ENCODE assay signal across 12 cellular contexts in genomic region chr6:42618686-42619085, GRCh38. TPM values are rescaled to one million over a fixed set of nuclear protein-coding genes. Genes with fewer than 3 reads are reported as not detected.
DNase-seq lines count a peak whose midpoint lies in the region; ATAC-seq and TF ChIP-seq lines count a peak whose summit lies in the region.
"Had no signal": no experiment of that assay in that cellular context is flagged by ENCODE, and none has a peak within 500 bp of the region (broad histone marks: within the 10 kb centered on the region; RNA-seq: fewer than 3 reads in every experiment).

No MANE protein-coding gene starts in this region.

- no peak for TF ChIP-seq RAD21 in SK-N-SH (IDR thresholded peaks at IDR 0.05; ENCODE audit: low read length)

- TF ChIP-seq CTCF in SK-N-SH (IDR thresholded peaks at IDR 0.05) (no peak), fibroblast of lung (conservative IDR thresholded peaks at IDR 0.05 in 1 of 2, IDR thresholded peaks at IDR 0.05 in 1 of 2; ENCODE audit: low read depth in 1 of 2, low read length in 2 of 2) (no peak)

- no peak overlapping the region for H2BK120ac ChIP-seq in trophoblast cell (ENCODE audit: insufficient read depth, low read length, poor library complexity)

- H3K79me2 ChIP-seq in SK-N-SH (ENCODE audit: insufficient read depth) (peaks cover 4% of the 10 kb centered on the region; the same call in 1 of the 2 replicates), fibroblast of lung (ENCODE audit: control insufficient read depth, insufficient read depth, low read length) (no peaks in the 10 kb centered on the region), trophoblast cell (ENCODE audit: control insufficient read depth, insufficient read depth, low read length, poor library complexity) (no peaks in the 10 kb centered on the region)

- H3K27me3 ChIP-seq in SK-N-SH (ENCODE audit: insufficient read depth), result no peaks in the 10 kb centered on the region
- no peaks in the 10 kb centered on the region for H3K27me3 ChIP-seq in fibroblast of lung (ENCODE audit: control insufficient read depth, insufficient read depth, low read length)
- no peaks in the 10 kb centered on the region for H3K27me3 ChIP-seq in trophoblast cell (ENCODE audit: insufficient read depth, low read length)
- H3K27me3 ChIP-seq: upper lobe of right lung had no signal

- H4K8ac ChIP-seq in trophoblast cell (ENCODE audit: low read depth, low read length), result no peak overlapping the region

- 78% methylated on average over 5 of the region's 5 CpGs for WGBS in SK-N-SH (ENCODE audit: low lambda C conversion rate)
- no CpG with 5 or more reads among the region's 5 CpGs for WGBS in trophoblast cell (ENCODE audit: extremely low coverage, insufficient coverage, insufficient read length)

- no peak overlapping the region for H4K12ac ChIP-seq in trophoblast cell (ENCODE audit: low read depth, low read length)

- no peak overlapping the region for H3K18ac ChIP-seq in trophoblast cell (ENCODE audit: low read length)

- no peak overlapping the region for H3K4me2 ChIP-seq in SK-N-SH
- no peak overlapping the region for H3K4me2 ChIP-seq in fibroblast of lung (ENCODE audit: extremely low read depth, insufficient read depth, low read length)
- H3K4me2 ChIP-seq in trophoblast cell (ENCODE audit: low read length), result no peak overlapping the region

- no peak overlapping the region for H3K4ac ChIP-seq in trophoblast cell (ENCODE audit: low read depth, low read length)

- H3K14ac ChIP-seq in trophoblast cell (ENCODE audit: low read length), result no peak overlapping the region

- H4K20me1 ChIP-seq in SK-N-SH (ENCODE audit: insufficient read depth) (no peaks in the 10 kb centered on the region), fibroblast of lung (ENCODE audit: control insufficient read depth, extremely low read depth, insufficient read depth, low read length) (no peaks in the 10 kb centered on the region)

- peak overlapping the region; percentile 10 for H3K23ac ChIP-seq in trophoblast cell (ENCODE audit: low read length)

- H3K4me3 ChIP-seq in SK-N-SH (ENCODE audit: low read depth in 2 of 2, low read length in 1 of 2) (no peak overlapping the region), fibroblast of lung (replicated peaks in 1 of 4; ENCODE audit: control extremely low read depth in 1 of 4, insufficient read depth in 1 of 4, low read depth in 3 of 4, low read length in 4 of 4) (no peak overlapping the region), trophoblast cell (ENCODE audit: low read depth, low read length) (no peak overlapping the region)
- H3K4me3 ChIP-seq: upper lobe of right lung had no signal

- H2BK12ac ChIP-seq in trophoblast cell (ENCODE audit: low read length), result no peak overlapping the region

- H2AFZ ChIP-seq in SK-N-SH (ENCODE audit: low read depth) (no peak overlapping the region), fibroblast of lung (ENCODE audit: low read length) (no peak overlapping the region), trophoblast cell (ENCODE audit: insufficient read depth, low read length, poor library complexity) (no peak overlapping the region)

- CTCF ChIA-PET in SK-N-SH (lab: Yijun Ruan, JAX), result interaction anchor here (1.2 kb wide), 1 partner anchor 11 kb away, joined by 3 read pairs; no protein-coding TSS in a partner anchor

- peaks cover 38 to 62% of the 10 kb centered on the region in 2 experiments for H3K36me3 ChIP-seq in SK-N-SH (replicated peaks in 1 of 2; ENCODE audit: control insufficient read depth in 1 of 2, insufficient read depth in 2 of 2, low read length in 1 of 2)
- H3K36me3 ChIP-seq in fibroblast of lung (ENCODE audit: control insufficient read depth, insufficient read depth, low read length), result no peaks in the 10 kb centered on the region
- peaks cover 10 to 12% of the 10 kb centered on the region in 2 experiments for H3K36me3 ChIP-seq in trophoblast cell (ENCODE audit: control insufficient read depth in 1 of 2, insufficient read depth in 2 of 2, low read length in 2 of 2)

- H3F3A ChIP-seq in SK-N-SH (replicated peaks; ENCODE audit: insufficient read depth), result no peaks in the 10 kb centered on the region

- no peak overlapping the region for H2AK5ac ChIP-seq in trophoblast cell (ENCODE audit: low read length)

- no peak for TF ChIP-seq EP300 in SK-N-SH (IDR thresholded peaks at IDR 0.05; ENCODE audit: borderline replicate concordance in 1 of 2, low read depth in 1 of 2, low read length in 1 of 2)

- H2BK5ac ChIP-seq in trophoblast cell (ENCODE audit: low read depth, low read length, poor library complexity), result no peak overlapping the region

- POLR2A ChIA-PET in SK-N-SH (lab: Yijun Ruan, JAX), result no interaction called here

- H3K9ac ChIP-seq in SK-N-SH (no peak overlapping the region), fibroblast of lung (ENCODE audit: insufficient read depth, low read length) (no peak overlapping the region), trophoblast cell (ENCODE audit: low read length) (no peak overlapping the region)

- H3K27ac ChIP-seq in SK-N-SH (ENCODE audit: low read depth in 2 of 2, low read length in 1 of 2) (no peak overlapping the region), fibroblast of lung (ENCODE audit: insufficient read depth, low read length) (peak overlapping the region; percentile 42), trophoblast cell (ENCODE audit: low read depth, low read length) (no peak overlapping the region)
- H3K27ac ChIP-seq: upper lobe of right lung had no signal

- H3K9me3 ChIP-seq in SK-N-SH (no peaks in the 10 kb centered on the region), fibroblast of lung (ENCODE audit: control insufficient read depth, insufficient read depth, low read depth, low read length) (no peaks in the 10 kb centered on the region), trophoblast cell (ENCODE audit: insufficient read depth, low read depth, low read length) (no peaks in the 10 kb centered on the region)
- H3K9me3 ChIP-seq: upper lobe of right lung had no signal

- H3K79me1 ChIP-seq in trophoblast cell (ENCODE audit: low read length), result no peaks in the 10 kb centered on the region

- DNase-seq in SK-N-SH (no peak), LHCN-M2 (ENCODE audit: low read depth) (peak; percentile 54), fibroblast of lung (ENCODE audit: low read depth in 2 of 2) (peak; percentile 57 to 79), trophoblast cell (peak in 1 of 2 donors; percentile 10), COLO829 (ENCODE audit: low spot score) (no peak)
- DNase-seq in activated naive CD4-positive, alpha-beta T cell treated with Interleukin-2 at 50 U/mL for 16 hours, result no peak
- DNase-seq: GOT3; NCI-H2107; stimulated activated CD4-positive, alpha-beta T cell treated with anti-CD3 and anti-CD28 coated beads, Interleukin-15, amount 100 ng/mL, for 24 hours; upper lobe of right lung had no signal

- ATAC-seq in SK-N-SH treated with all-trans-retinoic acid at 6 μM for 48 hours (no peak), HG02759 (IDR thresholded peaks at IDR 0.05; ENCODE audit: unreplicated experiment) (no peak)
- ATAC-seq: upper lobe of right lung had no signal

- no peaks in the 10 kb centered on the region for H3K9me2 ChIP-seq in SK-N-SH

- H3K4me1 ChIP-seq in SK-N-SH (ENCODE audit: control insufficient read depth in 1 of 2, insufficient read depth in 2 of 2, low read depth in 1 of 2, low read length in 1 of 2), result no peaks in the 10 kb centered on the region
- no peaks in the 10 kb centered on the region for H3K4me1 ChIP-seq in fibroblast of lung (ENCODE audit: control insufficient read depth, extremely low read depth, insufficient read depth, low read length)
- H3K4me1 ChIP-seq in trophoblast cell (ENCODE audit: control insufficient read depth in 1 of 2, insufficient read depth in 2 of 2, low read length in 2 of 2), result no peaks in the 10 kb centered on the region
- H3K4me1 ChIP-seq: upper lobe of right lung had no signal

- H4K91ac ChIP-seq in trophoblast cell (ENCODE audit: low read depth, low read length), result no peak overlapping the region

TF ChIP-seq in SK-N-SH, 30 proteins besides CTCF, POLR2A, EP300 and RAD21:
- TF ChIP-seq TCF12 (IDR thresholded peaks at IDR 0.05), result peak; percentile 41; the same call in 1 of the 2 replicates
- no peak for TF ChIP-seq TAF1 (IDR thresholded peaks at IDR 0.05; ENCODE audit: borderline replicate concordance, low read depth, low read length)

TF ChIP-seq in SK-N-SH treated with all-trans-retinoic acid at 6 μM for 48 hours, 23 proteins besides CTCF, POLR2A, EP300 and RAD21 (continues in another document):
- TF ChIP-seq ZNF70 (CRISPR knock-in tag; IDR thresholded peaks at IDR 0.05) (no peak), ZFP3 (CRISPR knock-in tag; IDR thresholded peaks at IDR 0.05) (no peak), TSHZ2 (CRISPR knock-in tag; IDR thresholded peaks at IDR 0.05) (no peak)

RNA-seq across cellular contexts. Expression of gene UBR2, which starts 54.9 kb away (rescaled TPM):
- 5.2 and 7.2 TPM in 2 replicates for polyA plus RNA-seq in SK-N-SH (2012; rRNA removed)
- 5.5 and 5.6 TPM in 2 replicates for polyA plus RNA-seq in SK-N-SH (2012; cell fraction: cytosol; rRNA removed)
- 11.6 and 19.9 TPM in 2 replicates for polyA plus RNA-seq in SK-N-SH (2012; cell fraction: nucleus; rRNA removed)
- total RNA-seq in LHCN-M2 (2014; rRNA removed), result 16.8 and 19.2 TPM in 2 replicates
- polyA plus RNA-seq in LHCN-M2 (2012), result 4.7 TPM
- 28.5 and 34.7 TPM in 2 replicates for total RNA-seq in fibroblast of lung
- polyA plus RNA-seq in fibroblast of lung, result 14.4 and 17.9 TPM in 2 replicates
- 8.5 and 9.7 TPM in 2 replicates for polyA plus RNA-seq in fibroblast of lung (2012)
- polyA minus RNA-seq in fibroblast of lung (ENCODE audit: low replicate concordance), result 4.0 TPM in 2 replicates
- 8.4 and 8.5 TPM in 2 replicates for polyA plus RNA-seq in trophoblast cell (2013)

Comparison
In these comparisons a context has a peak if more than half of its experiments do, and no peak if none do; other contexts are left out.
1. DNase-seq: peak in LHCN-M2 (single experiment) and fibroblast of lung (2 of 2); none in SK-N-SH (single experiment), activated naive CD4-positive, alpha-beta T cell treated with Interleukin-2 at 50 U/mL for 16 hours (single experiment) and COLO829 (single experiment).